In genomic region chr7:92646966-92647625, GRCh38 we compare ENCODE assay signal across 14 cellular contexts. TPM values are rescaled to one million over a fixed set of nuclear protein-coding genes. Genes with fewer than 3 reads are reported as not detected.
DNase-seq lines count a peak whose midpoint lies in the region; ATAC-seq and TF ChIP-seq lines count a peak whose summit lies in the region.
"Had no signal": no experiment of that assay in that cellular context is flagged by ENCODE, and none has a peak within 500 bp of the region (broad histone marks: within the 10 kb centered on the region; RNA-seq: fewer than 3 reads in every experiment).

No MANE protein-coding gene starts in this region.

- ATAC-seq in GM18907 (IDR thresholded peaks at IDR 0.05; ENCODE audit: unreplicated experiment) (peak; percentile 67), HG02678 (IDR thresholded peaks at IDR 0.05; ENCODE audit: unreplicated experiment) (peak; percentile 42), RWPE2 (ENCODE audit: low read depth) (no peak), GM21360 (IDR thresholded peaks at IDR 0.05; ENCODE audit: unreplicated experiment) (no peak)
- ATAC-seq in naive thymus-derived CD4-positive, alpha-beta T cell: no peak

- peak overlapping the region in 6 of 9 donors; percentile 8 to 76 (median 28) for H3K27ac Mint-ChIP-seq in naive thymus-derived CD4-positive, alpha-beta T cell
- H3K27ac Mint-ChIP-seq: nephron progenitor cell had no signal

- peaks cover 0 to 30% (median 0%) of the 10 kb centered on the region in 5 donors for H3K36me3 Mint-ChIP-seq in naive thymus-derived CD4-positive, alpha-beta T cell

- TF ChIP-seq EP300 in sigmoid colon (IDR thresholded peaks at IDR 0.05): no peak

- H3K4me3 Mint-ChIP-seq in naive thymus-derived CD4-positive, alpha-beta T cell: peak overlapping the region in 1 of 10 donors; percentile 13
- H3K4me3 Mint-ChIP-seq: nephron progenitor cell had no signal

- no peaks in the 10 kb centered on the region for H3K9me3 Mint-ChIP-seq in naive thymus-derived CD4-positive, alpha-beta T cell
- H3K9me3 Mint-ChIP-seq: nephron progenitor cell had no signal

- CTCF ChIA-PET in naive thymus-derived CD4-positive, alpha-beta T cell (lab: Charles Lee): no interaction called here

- POLR2A ChIA-PET in naive thymus-derived CD4-positive, alpha-beta T cell (lab: Charles Lee): no interaction called here

- H3K4me1 ChIP-seq in RWPE2 (ENCODE audit: insufficient read depth, poor library complexity, severe bottlenecking) (peaks cover 35% of the 10 kb centered on the region), sigmoid colon (peaks cover 0 to 20% (median 8%) of the 10 kb centered on the region in 4 donors)
- peaks cover 10 to 17% of the 10 kb centered on the region in 2 donors for H3K4me1 ChIP-seq in naive thymus-derived CD4-positive, alpha-beta T cell (ENCODE audit: control insufficient read depth in 2 of 2, insufficient read depth in 2 of 2, low read length in 2 of 2)

- peaks cover 32 to 80% (median 44%) of the 10 kb centered on the region in 7 donors for H3K4me1 Mint-ChIP-seq in naive thymus-derived CD4-positive, alpha-beta T cell

- DNase-seq in RWPE2 (ENCODE audit: low spot score): no peak
- DNase-seq in naive thymus-derived CD4-positive, alpha-beta T cell: no peak
- DNase-seq in sigmoid colon: no peak
- no peak for DNase-seq in OCI-M2 (lab: John Stamatoyannopoulos, UW; ENCODE audit: unreplicated experiment)
- DNase-seq in NCI-H1694 (lab: John Stamatoyannopoulos, UW): no peak
- DNase-seq: dermis blood vessel endothelial cell, HCEC 1CT, IMR-90, nephron progenitor cell, upper lobe of left lung had no signal

- peak overlapping the region; percentile 78 for H3K27ac ChIP-seq in RWPE2 (ENCODE audit: poor library complexity, severe bottlenecking)
- H3K27ac ChIP-seq in naive thymus-derived CD4-positive, alpha-beta T cell (ENCODE audit: low read depth, low read length): no peak overlapping the region
- H3K27ac ChIP-seq in sigmoid colon: no peak overlapping the region
- H3K27ac ChIP-seq: SJSA1 had no signal

- WGBS in sigmoid colon, 2 donors: 19 to 66% methylated on average over 5 of the region's 5 CpGs

- H3K27me3 ChIP-seq in RWPE2 (ENCODE audit: insufficient read depth, poor library complexity, severe bottlenecking) (no peaks in the 10 kb centered on the region), sigmoid colon (no peaks in the 10 kb centered on the region)
- no peaks in the 10 kb centered on the region for H3K27me3 ChIP-seq in naive thymus-derived CD4-positive, alpha-beta T cell (ENCODE audit: control insufficient read depth in 2 of 2, insufficient read depth in 2 of 2, low read length in 2 of 2)
- H3K27me3 ChIP-seq: SJSA1, upper lobe of left lung had no signal

- H3K9me3 ChIP-seq in RWPE2 (ENCODE audit: severe bottlenecking): no peaks in the 10 kb centered on the region
- H3K9me3 ChIP-seq in naive thymus-derived CD4-positive, alpha-beta T cell (ENCODE audit: control insufficient read depth in 2 of 3, low read length in 3 of 3): no peaks in the 10 kb centered on the region
- no peaks in the 10 kb centered on the region for H3K9me3 ChIP-seq in sigmoid colon
- H3K9me3 ChIP-seq: SJSA1, upper lobe of left lung had no signal

- H3K4me3 ChIP-seq in RWPE2 (ENCODE audit: severe bottlenecking) (no peak overlapping the region), sigmoid colon (no peak overlapping the region)
- no peak overlapping the region for H3K4me3 ChIP-seq in naive thymus-derived CD4-positive, alpha-beta T cell (ENCODE audit: low read length)
- H3K4me3 ChIP-seq: SJSA1, upper lobe of left lung had no signal

- H3K36me3 ChIP-seq in RWPE2 (ENCODE audit: low read depth) (peaks cover 5% of the 10 kb centered on the region; the same call in 1 of the 2 replicates), sigmoid colon (no peaks in the 10 kb centered on the region)
- no peaks in the 10 kb centered on the region for H3K36me3 ChIP-seq in naive thymus-derived CD4-positive, alpha-beta T cell (ENCODE audit: control insufficient read depth in 2 of 3, insufficient read depth in 3 of 3, low read length in 3 of 3)
- H3K36me3 ChIP-seq: upper lobe of left lung had no signal

- TF ChIP-seq CTCF in RWPE2 (IDR thresholded peaks at IDR 0.05; ENCODE audit: poor library complexity, severe bottlenecking) (no peak), sigmoid colon (IDR thresholded peaks at IDR 0.05) (no peak)

- H3K27me3 Mint-ChIP-seq in naive thymus-derived CD4-positive, alpha-beta T cell: no peaks in the 10 kb centered on the region

- no peak for TF ChIP-seq POLR2A in sigmoid colon (IDR thresholded peaks at IDR 0.05)

- intact Hi-C loops in naive thymus-derived CD4-positive, alpha-beta T cell (cut with micrococcal nuclease): no loop called here
- intact Hi-C loops in sigmoid colon (cut with DNase I): no loop called here

RNA-seq across cellular contexts. Expression of gene FAM133B, which starts 56.9 kb away (rescaled TPM):
- 10 to 100 TPM; 37.5 to 77.0 (median 51.7) TPM for total RNA-seq in naive thymus-derived CD4-positive, alpha-beta T cell
- 10 to 100 TPM; 14.2 to 22.5 TPM for polyA plus RNA-seq in naive thymus-derived CD4-positive, alpha-beta T cell
- total RNA-seq in sigmoid colon: 10 to 100 TPM; 23.8 to 28.3 (median 25.7) TPM
- 10 to 100 TPM; 10.9 to 13.4 (median 12.0) TPM for polyA plus RNA-seq in sigmoid colon

Comparison
In these comparisons a context has a peak if more than half of its experiments do, and no peak if none do; other contexts are left out.
1. ATAC-seq: peak in GM18907 (single experiment) and HG02678 (single experiment); none in RWPE2 (single experiment), naive thymus-derived CD4-positive, alpha-beta T cell (single experiment) and GM21360 (single experiment).